In genomic region chr17:7222972-7223292, GRCh38 we compare ENCODE assay signal across 1 cellular context.
TF ChIP-seq lines count a peak whose summit lies in the region.

No MANE protein-coding gene starts in this region.

TF ChIP-seq in K562, 482 proteins besides CTCF, POLR2A, EP300 and RAD21:
- 0 out of 2 replicates have a peak, but pooled peaks have one; percentile 11 for TF ChIP-seq POLR2G (IDR thresholded peaks at IDR 0.05; ENCODE audit: low read depth, low read length)
- 0 out of 2 replicates have a peak, but pooled peaks have one; percentile 13 for TF ChIP-seq RBFOX2 (IDR thresholded peaks at IDR 0.05; ENCODE audit: low read depth, low read length)
- TF ChIP-seq SUPT5H (IDR thresholded peaks at IDR 0.05), result 0 out of 2 replicates have a peak, but pooled peaks have one; percentile 48
- no peak for TF ChIP-seq ZFP30 (CRISPR knock-in tag; IDR thresholded peaks at IDR 0.05; ENCODE audit: borderline replicate concordance)
- no peak for TF ChIP-seq HLTF (IDR thresholded peaks at IDR 0.05)
- no peak for TF ChIP-seq STAG1 (CRISPR knock-in tag; IDR thresholded peaks at IDR 0.05; ENCODE audit: borderline replicate concordance)
- TF ChIP-seq POLR2AphosphoS2 (IDR thresholded peaks at IDR 0.05; ENCODE audit: low read length), result peak; percentile 54; the same call in 1 of the 2 replicates
